Comparison of ENCODE assay signal across 8 cellular contexts in genomic region chr1:247332215-247332900, GRCh38. TPM values are rescaled to one million over a fixed set of nuclear protein-coding genes. Genes with fewer than 3 reads are reported as not detected.
DNase-seq lines count a peak whose midpoint lies in the region; ATAC-seq and TF ChIP-seq lines count a peak whose summit lies in the region.

No MANE protein-coding gene starts in this region.

- peaks cover 11% of the 10 kb centered on the region; the same call in 1 of the 2 replicates for H3K4me1 ChIP-seq in SJCRH30
- H3K4me1 ChIP-seq in heart left ventricle, result peaks cover 6 to 65% (median 43%) of the 10 kb centered on the region in 12 donors
- H3K4me1 ChIP-seq in prostate gland (replicated peaks), result peaks cover 7% of the 10 kb centered on the region

- no peak overlapping the region for H3K27ac ChIP-seq in CD4-positive, alpha-beta T cell (ENCODE audit: low read depth, low read length)
- H3K27ac ChIP-seq in SJCRH30, result peak overlapping the region; percentile 93
- peak overlapping the region; percentile 82 to 98 (median 94) for H3K27ac ChIP-seq in heart left ventricle
- H3K27ac ChIP-seq in prostate gland, result peak overlapping the region; percentile 83 to 89

- 1 to 6% (median 4%) methylated on average over 7 to 53 of the region's 53 CpGs for WGBS in heart left ventricle, 4 donors
- under 1% methylated on average over 52 of the region's 53 CpGs for WGBS in prostate gland

- DNase-seq in CD4-positive, alpha-beta T cell, result peak; percentile 7 to 55 (median 31)
- DNase-seq in GM19238 (ENCODE audit: insufficient read length, low spot score), result peak; percentile 72
- peak; percentile 55 to 58 for DNase-seq in SJCRH30
- DNase-seq in heart left ventricle, result peak; percentile 58 to 84 (median 69)
- DNase-seq in prostate gland (ENCODE audit: low spot score), result peak; percentile 20
- no peak for DNase-seq in NCI-H524 treated with DMSO at 0.1 percent for 48 hours (lab: John Stamatoyannopoulos, UW)

- H3K27ac Mint-ChIP-seq in CD4-positive, alpha-beta T cell, result peak overlapping the region; percentile 21
- H3K27ac Mint-ChIP-seq in activated naive CD8-positive, alpha-beta T cell, result peak overlapping the region; percentile 78

- peak overlapping the region; percentile 86 for H3K4me3 Mint-ChIP-seq in CD4-positive, alpha-beta T cell
- H3K4me3 Mint-ChIP-seq in activated naive CD8-positive, alpha-beta T cell, result peak overlapping the region; percentile 83

- no peaks in the 10 kb centered on the region for H3K27me3 ChIP-seq in CD4-positive, alpha-beta T cell (ENCODE audit: control insufficient read depth, insufficient read depth, low read length)
- H3K27me3 ChIP-seq in SJCRH30, result no peaks in the 10 kb centered on the region
- H3K27me3 ChIP-seq in heart left ventricle, result no peaks in the 10 kb centered on the region
- no peaks in the 10 kb centered on the region for H3K27me3 ChIP-seq in prostate gland (replicated peaks; ENCODE audit: insufficient read depth)

- no peaks in the 10 kb centered on the region for H3K9me3 ChIP-seq in CD4-positive, alpha-beta T cell (ENCODE audit: control insufficient read depth, low read length)
- H3K9me3 ChIP-seq in SJCRH30 (replicated peaks), result no peaks in the 10 kb centered on the region
- no peaks in the 10 kb centered on the region for H3K9me3 ChIP-seq in heart left ventricle
- H3K9me3 ChIP-seq in prostate gland, result no peaks in the 10 kb centered on the region

- intact Hi-C loops in CD4-positive, alpha-beta T cell (cut with DNase I, micrococcal nuclease), result loop anchor here (5.0 to 10.0 kb wide), 4 partner anchors 120 to 400 kb away; partner anchors contain the start of genes AHCTF1 (in 1 of the 2) and ZNF669 (in 1 of the 2)
- intact Hi-C loops in heart left ventricle (cut with DNase I) (loop anchor here in 6 of 10 donors (5.0 to 10.0 kb wide), 5 partner anchors 40 to 398 kb away; partner anchors contain the start of gene AHCTF1 (in 1 of the 6)), prostate gland (cut with DNase I) (loop anchor here (10.0 kb wide), 1 partner anchor 228 kb away; the partner anchor contains the start of gene ZNF669)

- CTCF ChIA-PET in CD4-positive, alpha-beta T cell (lab: Charles Lee), result no interaction called here

- ATAC-seq in CD4-positive, alpha-beta T cell (ENCODE audit: poor library complexity), result peak; percentile 52
- ATAC-seq in HG03196 (IDR thresholded peaks at IDR 0.05; ENCODE audit: unreplicated experiment), result peak; percentile 29
- peak in 3 of 4 donors; percentile 57 to 58 (median 58) for ATAC-seq in heart left ventricle

- H3K4me3 ChIP-seq in SJCRH30, result peak overlapping the region; percentile 99
- H3K4me3 ChIP-seq in heart left ventricle, result peak overlapping the region; percentile 81 to 99 (median 97)
- peak overlapping the region; percentile 86 to 91 for H3K4me3 ChIP-seq in prostate gland

- no peak for TF ChIP-seq CTCF in CD4-positive, alpha-beta T cell (IDR thresholded peaks at IDR 0.05)
- TF ChIP-seq CTCF in heart left ventricle (IDR thresholded peaks at IDR 0.05), result no peak
- no peak for TF ChIP-seq CTCF in prostate gland (IDR thresholded peaks at IDR 0.05)

- H3K4me1 Mint-ChIP-seq in CD4-positive, alpha-beta T cell (ENCODE audit: low read depth), result peaks cover 41% of the 10 kb centered on the region
- peaks cover 59% of the 10 kb centered on the region for H3K4me1 Mint-ChIP-seq in activated naive CD8-positive, alpha-beta T cell (ENCODE audit: low read depth)

- no peaks in the 10 kb centered on the region for H3K27me3 Mint-ChIP-seq in CD4-positive, alpha-beta T cell
- no peaks in the 10 kb centered on the region for H3K27me3 Mint-ChIP-seq in activated naive CD8-positive, alpha-beta T cell

- POLR2A ChIA-PET in CD4-positive, alpha-beta T cell (lab: Charles Lee), result interaction anchor here (1.0 to 1.3 kb wide), 4 partner anchors 10 to 125 kb away, joined by 3 to 4 read pairs (median 3); no protein-coding TSS in a partner anchor

- TF ChIP-seq POLR2A in heart left ventricle (IDR thresholded peaks at IDR 0.05) (no peak), prostate gland (IDR thresholded peaks at IDR 0.05) (no peak)

- H3K36me3 ChIP-seq in SJCRH30 (peaks cover 21% of the 10 kb centered on the region), heart left ventricle (peaks cover 0 to 28% (median 24%) of the 10 kb centered on the region in 9 donors), prostate gland (peaks cover 0 to 6% of the 10 kb centered on the region in 2 donors)

- H3K36me3 Mint-ChIP-seq in CD4-positive, alpha-beta T cell (ENCODE audit: low read depth), result no peaks in the 10 kb centered on the region
- H3K36me3 Mint-ChIP-seq in activated naive CD8-positive, alpha-beta T cell, result peaks cover 4% of the 10 kb centered on the region

- H3K9me3 Mint-ChIP-seq in CD4-positive, alpha-beta T cell, result no peaks in the 10 kb centered on the region
- no peaks in the 10 kb centered on the region for H3K9me3 Mint-ChIP-seq in activated naive CD8-positive, alpha-beta T cell (ENCODE audit: low read depth)

RNA-seq across cellular contexts. Expression of gene ZNF496, which starts 0.7 kb away (rescaled TPM):
- 10 to 100 TPM; 15.8 to 19.9 TPM for total RNA-seq in CD4-positive, alpha-beta T cell
- total RNA-seq in SJCRH30 (2014; rRNA removed; shearing (Covaris generic)), result 33.5 and 35.2 TPM in 2 replicates
- 10 to 100 TPM; 13.2 to 37.9 (median 16.5) TPM for total RNA-seq in heart left ventricle
- polyA plus RNA-seq in heart left ventricle, result 10 to 100 TPM in 1 of 2 donors, 1 to 10 TPM in 1; 6.2 to 10.9 TPM
- 10 to 100 TPM; 32.1 to 68.2 TPM for total RNA-seq in prostate gland
